8 cellular contexts compared by ENCODE assay signal in genomic region chr12:104219908-104220404, GRCh38. TPM values are rescaled to one million over a fixed set of nuclear protein-coding genes. Genes with fewer than 3 reads are reported as not detected.
DNase-seq lines count a peak whose midpoint lies in the region; ATAC-seq and TF ChIP-seq lines count a peak whose summit lies in the region.

No MANE protein-coding gene starts in this region.

- intact Hi-C loops in left colon (cut with DNase I, micrococcal nuclease): loop anchor here in 1 of 2 donors (5.0 kb wide), 2 partner anchors 62 to 82 kb away; partner anchors contain the start of gene EID3

- H3K27me3 Mint-ChIP-seq in T-helper 1 cell treated with Interleukin-12 subunit alpha and Interleukin-12 subunit beta and Interleukin-4 antibody, amounts not matched to agents 30 μg/mL and 1 μg/mL, for 36 hours (ENCODE audit: low read depth): peaks cover 6% of the 10 kb centered on the region

- H3K9me3 Mint-ChIP-seq in T-helper 1 cell treated with Interleukin-12 subunit alpha and Interleukin-12 subunit beta and Interleukin-4 antibody, amounts not matched to agents 30 μg/mL and 1 μg/mL, for 36 hours: no peaks in the 10 kb centered on the region

- H3K36me3 Mint-ChIP-seq in T-helper 1 cell treated with Interleukin-12 subunit alpha and Interleukin-12 subunit beta and Interleukin-4 antibody, amounts not matched to agents 30 μg/mL and 1 μg/mL, for 36 hours (ENCODE audit: low read depth): peaks cover 6% of the 10 kb centered on the region

- ATAC-seq in left colon: peak; percentile 74
- no peak for ATAC-seq in HG02884 (IDR thresholded peaks at IDR 0.05; ENCODE audit: unreplicated experiment)

- H3K27ac Mint-ChIP-seq in T-helper 1 cell treated with Interleukin-12 subunit alpha and Interleukin-12 subunit beta and Interleukin-4 antibody, amounts not matched to agents 30 μg/mL and 1 μg/mL, for 36 hours: peak overlapping the region; percentile 49

- no peak overlapping the region for H3K4me3 Mint-ChIP-seq in T-helper 1 cell treated with Interleukin-12 subunit alpha and Interleukin-12 subunit beta and Interleukin-4 antibody, amounts not matched to agents 30 μg/mL and 1 μg/mL, for 36 hours

- in situ Hi-C loops in KBM-7 (cut with MboI; ENCODE audit: low pct_unique_long_range_greater_than_20kb, low sequenced_read_pairs): loop anchor here (25.0 kb wide), 2 partner anchors 142 to 842 kb away; no protein-coding TSS in a partner anchor

- DNase-seq in AG08395 (ENCODE audit: low spot score) (peak; percentile 36), KBM-7 (peak; percentile 79), amniotic epithelial cell (ENCODE audit: low read depth) (peak; percentile 93), left colon (peak; percentile 17 to 38), GM20000 (ENCODE audit: low spot score) (no peak)
- DNase-seq in stimulated activated CD8-positive, alpha-beta memory T cell treated with anti-CD3 and anti-CD28 coated beads, Interleukin-2, amount 100 ng/mL, for 1 hour (ENCODE audit: low read depth in 2 of 2): peak; percentile 6 to 27

- peaks cover 31% of the 10 kb centered on the region for H3K4me1 Mint-ChIP-seq in T-helper 1 cell treated with Interleukin-12 subunit alpha and Interleukin-12 subunit beta and Interleukin-4 antibody, amounts not matched to agents 30 μg/mL and 1 μg/mL, for 36 hours (ENCODE audit: low read depth)

- TF ChIP-seq CTCF in GM20000 (IDR thresholded peaks at IDR 0.05; ENCODE audit: extremely low read depth, missing control alignments): no peak

RNA-seq across cellular contexts. Expression of gene TXNRD1, which starts 4.4 kb away (rescaled TPM):
- total RNA-seq in left colon: 10 to 100 TPM; 79.5 to 97.9 TPM
